Comparison of ENCODE assay signal across 8 cellular contexts in the genomic region with DNA sequence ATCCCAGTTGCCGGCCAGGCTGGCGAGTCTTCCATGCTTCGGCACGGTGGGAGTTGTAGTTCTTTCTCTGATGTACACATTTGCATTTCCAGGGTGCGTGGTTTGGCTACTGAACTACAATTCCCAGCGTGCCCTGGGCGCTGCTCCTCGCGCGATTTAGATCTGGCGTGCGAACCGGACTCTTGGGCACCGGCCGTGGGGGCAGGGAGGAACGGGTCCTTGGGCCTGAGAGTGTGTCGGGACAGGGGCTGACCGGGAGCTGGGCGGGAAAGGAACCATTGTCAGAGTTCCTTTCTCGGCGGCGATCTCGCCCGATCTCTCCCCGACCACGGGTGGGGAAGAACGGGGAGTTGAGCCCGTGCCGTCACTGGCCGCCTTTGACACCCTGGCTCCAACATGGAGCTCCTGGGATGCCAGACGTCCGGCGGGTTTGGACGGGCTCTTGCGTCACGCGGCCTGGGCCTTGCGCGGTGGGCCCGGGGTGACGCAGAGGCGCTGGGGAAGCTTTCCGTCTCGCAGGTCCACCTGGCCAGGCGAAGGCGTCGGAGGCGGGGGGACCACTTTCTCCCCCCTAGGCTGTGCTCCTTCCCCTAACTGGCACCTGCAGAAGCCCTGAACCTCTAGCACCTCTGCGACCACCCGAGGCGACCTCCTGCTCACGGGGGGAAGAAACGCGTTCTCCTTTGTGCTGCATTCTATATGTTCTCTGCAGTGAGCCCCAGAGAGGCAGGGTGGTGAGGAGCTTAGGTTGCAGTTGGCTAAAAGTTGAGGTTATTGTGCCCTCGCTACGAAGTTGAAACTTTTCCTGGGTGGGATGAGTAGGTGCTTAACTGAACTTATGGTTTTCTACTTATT. TPM values are rescaled to one million over a fixed set of nuclear protein-coding genes. Genes with fewer than 3 reads are reported as not detected.
DNase-seq lines count a peak whose midpoint lies in the region; ATAC-seq and TF ChIP-seq lines count a peak whose summit lies in the region.

No MANE protein-coding gene starts in this region.

- peak; percentile 92 for DNase-seq in DMS153 treated with DMSO at 0.1 percent for 48 hours (lab: John Stamatoyannopoulos, UW; ENCODE audit: unreplicated experiment)
- peak; percentile 96 for DNase-seq in KBM-7
- peak; percentile 94 for DNase-seq in PC-3
- peak; percentile 77 for DNase-seq in activated T-cell treated with anti-CD3 and anti-CD28 coated beads, Interleukin-2, amount 50 U/mL, for 4 hours
- DNase-seq in mucosa of gallbladder (ENCODE audit: low spot score), result peak; percentile 97
- peak; percentile 64 to 74 for DNase-seq in stimulated activated CD8-positive, alpha-beta memory T cell treated with anti-CD3 and anti-CD28 coated beads, Interleukin-4, amount 100 ng/mL, for 1 hour (ENCODE audit: low read depth in 2 of 2, low spot score in 1 of 2)

- H3K79me2 ChIP-seq in PC-3 (ENCODE audit: low read length), result peaks cover 56% of the 10 kb centered on the region

- POLR2A ChIA-PET in PC-3 (lab: Charles Lee; ENCODE audit: unreplicated experiment), result interaction anchor here (0.5 to 1.0 kb wide), 11 partner anchors 19 to 1304 kb away, joined by 3 to 9 read pairs (median 4); a partner anchor contains a TSS

- no peaks in the 10 kb centered on the region for H3K9me3 ChIP-seq in PC-3 (ENCODE audit: low read length)
- H3K9me3 ChIP-seq in esophagus (ENCODE audit: control insufficient read depth in 2 of 2, insufficient read depth in 1 of 2, low read depth in 1 of 2, low read length in 1 of 2), result no peaks in the 10 kb centered on the region

- peaks cover 15% of the 10 kb centered on the region for H3K36me3 Mint-ChIP-seq in activated T-cell treated with anti-CD3 and anti-CD28 coated beads, Interleukin-2, amount 50 U/mL, for 4 hours (ENCODE audit: insufficient read depth)

- peak overlapping the region; percentile 88 for H3K4me2 ChIP-seq in PC-3 (ENCODE audit: low read length)

- H3K4me1 ChIP-seq in PC-3 (ENCODE audit: insufficient read depth, low read length) (peaks cover 29% of the 10 kb centered on the region), esophagus (ENCODE audit: control insufficient read depth in 2 of 2, insufficient read depth in 2 of 2, low read length in 1 of 2) (peaks cover 2% of the 10 kb centered on the region in 2 donors)

- peaks cover 8% of the 10 kb centered on the region for H3K36me3 ChIP-seq in PC-3 (ENCODE audit: low read depth, low read length)
- H3K36me3 ChIP-seq in esophagus (ENCODE audit: control insufficient read depth in 2 of 2, insufficient read depth in 2 of 2, low read length in 1 of 2), result no peaks in the 10 kb centered on the region

- no peak for TF ChIP-seq CTCF in PC-3 (conservative IDR thresholded peaks at IDR 0.05; ENCODE audit: low read depth, low read length)

- peak overlapping the region; percentile 60 for H3K27ac ChIP-seq in PC-3 (ENCODE audit: low read length)
- H3K27ac ChIP-seq in esophagus (ENCODE audit: low read depth in 2 of 2, low read length in 1 of 2), result peak overlapping the region; percentile 99

- H3F3A ChIP-seq in PC-3 (ENCODE audit: low read length, unreplicated experiment), result peaks cover 4% of the 10 kb centered on the region

- in situ Hi-C loops in KBM-7 (cut with MboI; ENCODE audit: low pct_unique_long_range_greater_than_20kb, low sequenced_read_pairs), result no loop called here

- no peaks in the 10 kb centered on the region for H3K9me3 Mint-ChIP-seq in activated T-cell treated with anti-CD3 and anti-CD28 coated beads, Interleukin-2, amount 50 U/mL, for 4 hours

- peak overlapping the region; percentile 96 for H3K4me3 ChIP-seq in PC-3 (ENCODE audit: low read length)
- peak overlapping the region; percentile 95 to 99 for H3K4me3 ChIP-seq in esophagus (ENCODE audit: low read depth in 1 of 2, low read length in 2 of 2)

- no peaks in the 10 kb centered on the region for H3K9me2 ChIP-seq in PC-3 (replicated peaks; ENCODE audit: low read length)

- peak overlapping the region; percentile 94 for H3K9ac ChIP-seq in PC-3 (ENCODE audit: low read length)

- H3K27me3 ChIP-seq in PC-3 (ENCODE audit: low read length) (no peaks in the 10 kb centered on the region), esophagus (ENCODE audit: control insufficient read depth in 1 of 2, insufficient read depth in 2 of 2, low read length in 2 of 2) (no peaks in the 10 kb centered on the region)

- peak; percentile 77 for ATAC-seq in GM21737 (IDR thresholded peaks at IDR 0.05; ENCODE audit: unreplicated experiment)
- peak; percentile 74 for ATAC-seq in PC-3
- ATAC-seq in activated T-cell treated with anti-CD3 and anti-CD28 coated beads, Interleukin-2, amount 50 U/mL, for 4 hours, result peak; percentile 74 to 79

- H3K4me3 Mint-ChIP-seq in activated T-cell treated with anti-CD3 and anti-CD28 coated beads, Interleukin-2, amount 50 U/mL, for 4 hours, result peak overlapping the region; percentile 99

- no peaks in the 10 kb centered on the region for H3K27me3 Mint-ChIP-seq in activated T-cell treated with anti-CD3 and anti-CD28 coated beads, Interleukin-2, amount 50 U/mL, for 4 hours (ENCODE audit: low read depth)

- intact Hi-C loops in PC-3 (cut with micrococcal nuclease), result no loop called here

- WGBS in esophagus, 2 donors, result 0% methylated on average over 56 of the region's 56 CpGs

- CTCF ChIA-PET in PC-3 (lab: Charles Lee), result no interaction called here

- peaks cover 46% of the 10 kb centered on the region for H3K4me1 Mint-ChIP-seq in activated T-cell treated with anti-CD3 and anti-CD28 coated beads, Interleukin-2, amount 50 U/mL, for 4 hours (ENCODE audit: low read depth)

- BruUV-seq in PC-3 (replicated peaks; lab: Mats Ljungman, UMichigan), result no TSS peak

- H2AFZ ChIP-seq in PC-3 (ENCODE audit: low read length), result no peak overlapping the region

- H4K20me1 ChIP-seq in PC-3 (ENCODE audit: low read length), result peaks cover 47% of the 10 kb centered on the region

RNA-seq across cellular contexts. Expression of a gene that starts 0.8 kb away (rescaled TPM):
- total RNA-seq in PC-3 (2014; rRNA removed) (72.6 and 73.4 TPM in 2 replicates), mucosa of gallbladder (45.8 TPM)
- total RNA-seq in activated T-cell treated with anti-CD3 and anti-CD28 coated beads, Interleukin-2, amount 50 U/mL, for 4 hours, result 10 to 100 TPM; 83.5 to 90.2 (median 86.8) TPM
- polyA plus RNA-seq in esophagus, result 10 to 100 TPM; 25.1 to 33.3 TPM

RNA-seq across cellular contexts. Expression of a gene that starts 29.8 kb away (rescaled TPM):
- total RNA-seq in PC-3 (2014; rRNA removed) (0.15 and 0.29 TPM in 2 replicates), mucosa of gallbladder (2.2 TPM)
- under 1 TPM; 0.51 to 0.82 (median 0.63) TPM for total RNA-seq in activated T-cell treated with anti-CD3 and anti-CD28 coated beads, Interleukin-2, amount 50 U/mL, for 4 hours
- 1 to 10 TPM in 1 of 2 donors, under 1 TPM in 1; 0.67 to 4.1 TPM for polyA plus RNA-seq in esophagus

Comparison
In these comparisons a context has a peak if more than half of its experiments do, and no peak if none do; other contexts are left out.
1. Peak in every context shown above with its lines: DNase-seq, ATAC-seq, H3K4me3 ChIP-seq and H3K27ac ChIP-seq.